Comparison of ENCODE assay signal across 8 cellular contexts in the genomic region with DNA sequence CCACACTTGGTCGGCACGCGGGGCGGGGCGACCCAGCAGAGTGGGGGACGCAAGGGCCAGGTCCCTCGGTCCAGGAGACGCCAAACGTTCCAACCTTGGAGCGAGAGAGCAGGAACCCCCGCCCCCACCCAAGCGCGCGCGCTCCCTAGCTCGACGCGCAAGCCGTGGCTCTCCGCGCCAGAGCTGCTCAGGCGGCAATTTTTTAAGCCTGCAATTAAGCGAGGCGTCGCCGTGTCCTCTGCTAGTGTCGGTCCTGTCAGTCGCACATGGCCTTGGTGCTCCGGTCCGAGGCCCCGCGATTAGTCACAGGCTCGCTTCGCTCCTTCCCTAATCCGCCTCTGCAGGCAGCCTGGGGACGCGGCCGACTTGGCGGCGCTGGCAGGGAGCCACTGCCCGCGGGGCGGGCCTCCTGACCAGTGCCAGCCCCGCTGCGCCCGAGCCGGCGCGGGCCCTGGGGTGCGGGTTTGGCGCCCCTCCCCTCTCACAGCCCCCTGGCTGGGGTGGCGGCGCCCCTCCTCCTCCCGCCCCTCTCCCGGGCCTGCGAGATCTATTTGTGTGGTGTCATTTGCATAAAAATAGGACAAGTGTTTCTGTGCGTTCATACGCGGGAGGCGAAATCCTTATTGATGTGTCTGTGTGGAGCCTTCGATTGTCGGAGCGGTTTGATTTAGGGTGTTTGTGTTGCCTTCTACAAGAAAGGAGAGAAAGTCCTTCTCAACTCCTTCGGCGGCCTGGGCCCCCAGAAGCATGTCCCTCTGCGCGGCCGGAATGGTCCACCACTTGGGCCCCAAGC. TPM values are rescaled to one million over a fixed set of nuclear protein-coding genes. Genes with fewer than 3 reads are reported as not detected.
DNase-seq lines count a peak whose midpoint lies in the region; ATAC-seq lines count a peak whose summit lies in the region.

No MANE protein-coding gene starts in this region.

- H3K36me3 ChIP-seq in adipocyte (ENCODE audit: control insufficient read depth, insufficient read depth, low read length, severe bottlenecking): no peaks in the 10 kb centered on the region
- H3K36me3 ChIP-seq in skeletal muscle tissue (ENCODE audit: control insufficient read depth in 3 of 3, insufficient read depth in 3 of 3, low read length in 3 of 3): no peaks in the 10 kb centered on the region

- no peak overlapping the region for H3K4me3 ChIP-seq in adipocyte (ENCODE audit: low read length)
- peak overlapping the region; percentile 55 for H3K4me3 ChIP-seq in iPS-18c (ENCODE audit: insufficient read depth, low read depth, low read length)
- H3K4me3 ChIP-seq in skeletal muscle tissue (ENCODE audit: low read length in 3 of 3): peak overlapping the region in 2 of 3 donors; percentile 65 to 68

- H3K27ac ChIP-seq in skeletal muscle tissue (ENCODE audit: low read depth, low read length): peak overlapping the region; percentile 85

- H3K4me1 ChIP-seq in adipocyte (ENCODE audit: control insufficient read depth, insufficient read depth, low read length): peaks cover 24% of the 10 kb centered on the region
- peaks cover 14 to 30% (median 22%) of the 10 kb centered on the region in 3 donors for H3K4me1 ChIP-seq in skeletal muscle tissue (ENCODE audit: control insufficient read depth in 3 of 3, insufficient read depth in 3 of 3, low read length in 3 of 3)

- H3K9ac ChIP-seq in adipocyte (ENCODE audit: low read length): no peak overlapping the region
- peak overlapping the region; percentile 60 to 83 (median 74) for H3K9ac ChIP-seq in skeletal muscle tissue (ENCODE audit: low read depth in 1 of 3, low read length in 3 of 3)

- H3K9me3 ChIP-seq in adipocyte (ENCODE audit: control insufficient read depth, low read length): no peaks in the 10 kb centered on the region
- peaks cover 12% of the 10 kb centered on the region for H3K9me3 ChIP-seq in iPS-18c (ENCODE audit: control insufficient read depth, insufficient read depth, low read length)
- H3K9me3 ChIP-seq in skeletal muscle tissue (ENCODE audit: control insufficient read depth in 3 of 3, low read length in 3 of 3): no peaks in the 10 kb centered on the region

- DNase-seq in DMS 273 (lab: John Stamatoyannopoulos, UW; ENCODE audit: unreplicated experiment) (peak; percentile 81), DMS 273 treated with DMSO at 0.1 percent for 48 hours (lab: John Stamatoyannopoulos, UW) (no peak), NCI-H1694 (lab: John Stamatoyannopoulos, UW) (peak; percentile 27), adipocyte (ENCODE audit: low read depth) (peak; percentile 61)

- H3K27me3 ChIP-seq in adipocyte (replicated peaks; ENCODE audit: control insufficient read depth, insufficient read depth, low read length) (peaks cover 9% of the 10 kb centered on the region), skeletal muscle tissue (ENCODE audit: control insufficient read depth in 3 of 3, insufficient read depth in 3 of 3, low read length in 3 of 3) (peaks cover 0 to 18% (median 0%) of the 10 kb centered on the region in 3 donors)

- ATAC-seq in HG02642 (IDR thresholded peaks at IDR 0.05; ENCODE audit: poor library complexity, unreplicated experiment) (no peak), HG02588 (IDR thresholded peaks at IDR 0.05; ENCODE audit: unreplicated experiment) (no peak)

RNA-seq across cellular contexts. Expression of gene BCOR, which starts 9.7 kb away (rescaled TPM):
- total RNA-seq in skeletal muscle tissue: 19.8 TPM
